In genomic region chr4:14254252-14254651, GRCh38 we compare ENCODE assay signal across 1 cellular context.
TF ChIP-seq lines count a peak whose summit lies in the region.

No MANE protein-coding gene starts in this region.

TF ChIP-seq in GM23338, 12 proteins besides CTCF, POLR2A, EP300 and RAD21 (continued from another document):
- TF ChIP-seq, protein P1, sequence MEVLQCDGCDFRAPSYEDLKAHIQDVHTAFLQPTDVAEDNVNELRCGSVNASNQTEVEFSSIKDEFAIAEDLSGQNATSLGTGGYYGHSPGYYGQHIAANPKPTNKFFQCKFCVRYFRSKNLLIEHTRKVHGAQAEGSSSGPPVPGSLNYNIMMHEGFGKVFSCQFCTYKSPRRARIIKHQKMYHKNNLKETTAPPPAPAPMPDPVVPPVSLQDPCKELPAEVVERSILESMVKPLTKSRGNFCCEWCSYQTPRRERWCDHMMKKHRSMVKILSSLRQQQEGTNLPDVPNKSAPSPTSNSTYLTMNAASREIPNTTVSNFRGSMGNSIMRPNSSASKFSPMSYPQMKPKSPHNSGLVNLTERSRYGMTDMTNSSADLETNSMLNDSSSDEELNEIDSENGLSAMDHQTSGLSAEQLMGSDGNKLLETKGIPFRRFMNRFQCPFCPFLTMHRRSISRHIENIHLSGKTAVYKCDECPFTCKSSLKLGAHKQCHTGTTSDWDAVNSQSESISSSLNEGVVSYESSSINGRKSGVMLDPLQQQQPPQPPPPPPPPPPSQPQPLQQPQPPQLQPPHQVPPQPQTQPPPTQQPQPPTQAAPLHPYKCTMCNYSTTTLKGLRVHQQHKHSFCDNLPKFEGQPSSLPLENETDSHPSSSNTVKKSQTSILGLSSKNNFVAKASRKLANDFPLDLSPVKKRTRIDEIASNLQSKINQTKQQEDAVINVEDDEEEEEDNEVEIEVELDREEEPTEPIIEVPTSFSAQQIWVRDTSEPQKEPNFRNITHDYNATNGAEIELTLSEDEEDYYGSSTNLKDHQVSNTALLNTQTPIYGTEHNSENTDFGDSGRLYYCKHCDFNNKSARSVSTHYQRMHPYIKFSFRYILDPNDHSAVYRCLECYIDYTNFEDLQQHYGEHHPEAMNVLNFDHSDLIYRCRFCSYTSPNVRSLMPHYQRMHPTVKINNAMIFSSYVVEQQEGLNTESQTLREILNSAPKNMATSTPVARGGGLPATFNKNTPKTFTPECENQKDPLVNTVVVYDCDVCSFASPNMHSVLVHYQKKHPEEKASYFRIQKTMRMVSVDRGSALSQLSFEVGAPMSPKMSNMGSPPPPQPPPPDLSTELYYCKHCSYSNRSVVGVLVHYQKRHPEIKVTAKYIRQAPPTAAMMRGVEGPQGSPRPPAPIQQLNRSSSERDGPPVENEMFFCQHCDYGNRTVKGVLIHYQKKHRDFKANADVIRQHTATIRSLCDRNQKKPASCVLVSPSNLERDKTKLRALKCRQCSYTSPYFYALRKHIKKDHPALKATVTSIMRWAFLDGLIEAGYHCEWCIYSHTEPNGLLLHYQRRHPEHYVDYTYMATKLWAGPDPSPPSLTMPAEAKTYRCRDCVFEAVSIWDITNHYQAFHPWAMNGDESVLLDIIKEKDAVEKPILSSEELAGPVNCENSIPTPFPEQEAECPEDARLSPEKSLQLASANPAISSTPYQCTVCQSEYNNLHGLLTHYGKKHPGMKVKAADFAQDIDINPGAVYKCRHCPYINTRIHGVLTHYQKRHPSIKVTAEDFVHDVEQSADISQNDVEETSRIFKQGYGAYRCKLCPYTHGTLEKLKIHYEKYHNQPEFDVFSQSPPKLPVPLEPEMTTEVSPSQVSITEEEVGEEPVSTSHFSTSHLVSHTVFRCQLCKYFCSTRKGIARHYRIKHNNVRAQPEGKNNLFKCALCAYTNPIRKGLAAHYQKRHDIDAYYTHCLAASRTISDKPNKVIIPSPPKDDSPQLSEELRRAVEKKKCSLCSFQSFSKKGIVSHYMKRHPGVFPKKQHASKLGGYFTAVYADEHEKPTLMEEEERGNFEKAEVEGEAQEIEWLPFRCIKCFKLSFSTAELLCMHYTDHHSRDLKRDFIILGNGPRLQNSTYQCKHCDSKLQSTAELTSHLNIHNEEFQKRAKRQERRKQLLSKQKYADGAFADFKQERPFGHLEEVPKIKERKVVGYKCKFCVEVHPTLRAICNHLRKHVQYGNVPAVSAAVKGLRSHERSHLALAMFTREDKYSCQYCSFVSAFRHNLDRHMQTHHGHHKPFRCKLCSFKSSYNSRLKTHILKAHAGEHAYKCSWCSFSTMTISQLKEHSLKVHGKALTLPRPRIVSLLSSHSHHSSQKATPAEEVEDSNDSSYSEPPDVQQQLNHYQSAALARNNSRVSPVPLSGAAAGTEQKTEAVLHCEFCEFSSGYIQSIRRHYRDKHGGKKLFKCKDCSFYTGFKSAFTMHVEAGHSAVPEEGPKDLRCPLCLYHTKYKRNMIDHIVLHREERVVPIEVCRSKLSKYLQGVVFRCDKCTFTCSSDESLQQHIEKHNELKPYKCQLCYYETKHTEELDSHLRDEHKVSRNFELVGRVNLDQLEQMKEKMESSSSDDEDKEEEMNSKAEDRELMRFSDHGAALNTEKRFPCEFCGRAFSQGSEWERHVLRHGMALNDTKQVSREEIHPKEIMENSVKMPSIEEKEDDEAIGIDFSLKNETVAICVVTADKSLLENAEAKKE (CRISPR knock-in tag; IDR thresholded peaks at IDR 0.05) = no peak
- no peak for TF ChIP-seq EZH2 (IDR thresholded peaks at IDR 0.05; ENCODE audit: low read depth, unreplicated experiment)
- TF ChIP-seq EZH2phosphoT487 (IDR thresholded peaks at IDR 0.05; ENCODE audit: unreplicated experiment) = no peak
